Comparison of ENCODE assay signal across 21 cellular contexts in genomic region chr6:168822376-168822775, GRCh38.
"Had no signal": no experiment of that assay in that cellular context is flagged by ENCODE, and none has a peak within 500 bp of the region (broad histone marks: within the 10 kb centered on the region; RNA-seq: fewer than 3 reads in every experiment).

No MANE protein-coding gene starts in this region.

- DNase-seq: Kasumi-1, MM.1S, NCI-H1092 treated with DMSO at 0.1 percent for 48 hours, NCI-H1436, NCI-H187, NCI-H2029, NCI-H2081 treated with DMSO at 0.1 percent for 48 hours, NCI-H2171, NCI-H226, NCI-H446, NCI-H510A, NCI-H524 treated with DMSO at 0.1 percent for 48 hours, NCI-H69, NCI-H774, SHP77, SJCRH30 had no signal

- H3K27ac ChIP-seq: HL-60, KMS-11, RWPE1, SJCRH30 had no signal

- H3K36me3 ChIP-seq: SJCRH30 had no signal

- H3K27me3 ChIP-seq: SJCRH30 had no signal

- H3K9ac ChIP-seq: KMS-11 had no signal

- H3K4me3 ChIP-seq: K562, SJCRH30 had no signal

- ATAC-seq: K562, SK-N-SH treated with all-trans-retinoic acid at 6 μM for 48 hours had no signal

- H3K4me1 ChIP-seq: SJCRH30 had no signal

- H3K4me2 ChIP-seq: KMS-11 had no signal
